Comparison of ENCODE assay signal across 8 cellular contexts in genomic region chr13:113458218-113459065, GRCh38. TPM values are rescaled to one million over a fixed set of nuclear protein-coding genes. Genes with fewer than 3 reads are reported as not detected.
DNase-seq lines count a peak whose midpoint lies in the region; ATAC-seq, FAIRE-seq and TF ChIP-seq lines count a peak whose summit lies in the region.

No MANE protein-coding gene starts in this region.

- TF ChIP-seq CTCF in D721Med (IDR thresholded peaks at IDR 0.05; ENCODE audit: insufficient read depth, missing control alignments) (peak; percentile 28), LNCAP (IDR thresholded peaks at IDR 0.05) (peak; percentile 28; the same call in 1 of the 2 replicates), choroid plexus epithelial cell (conservative IDR thresholded peaks at IDR 0.05; ENCODE audit: low read depth, low read length) (peak; percentile 74), mesothelial cell of epicardium (IDR thresholded peaks at IDR 0.05; ENCODE audit: unreplicated experiment) (peak; percentile 27)

- peak; percentile 55 for DNase-seq in D721Med (ENCODE audit: insufficient read length, low spot score)
- peak; percentile 90 for DNase-seq in choroid plexus epithelial cell (ENCODE audit: low read depth)
- DNase-seq in mesothelial cell of epicardium (ENCODE audit: low spot score in 2 of 2, unreplicated experiment in 2 of 2): no peak
- DNase-seq in NCI-H1092 treated with DMSO at 0.1 percent for 48 hours (lab: John Stamatoyannopoulos, UW): no peak
- DNase-seq in activated T-helper 1 cell treated with anti-CD3 and anti-CD28 coated beads, Interleukin-12 subunit alpha, Interleukin-12 subunit beta, Interleukin-2, Interleukin-4 antibody, amounts not matched to agents 30 ng/mL and 10 ng/mL and 1 ng/mL, durations not matched to agents 14 hours and 24 hours and 36 hours (ENCODE audit: low spot score): no peak

- no peaks in the 10 kb centered on the region for H3K27me3 Mint-ChIP-seq in mesothelial cell of epicardium (ENCODE audit: low read depth)
- H3K27me3 Mint-ChIP-seq in activated T-helper 1 cell treated with anti-CD3 and anti-CD28 coated beads, Interleukin-12 subunit alpha, Interleukin-12 subunit beta, Interleukin-2, Interleukin-4 antibody, amounts not matched to agents 30 ng/mL and 10 ng/mL and 1 ng/mL, durations not matched to agents 14 hours and 24 hours and 36 hours (ENCODE audit: insufficient read depth): no peaks in the 10 kb centered on the region

- no peak for FAIRE-seq in D721Med (lab: Jason Lieb, UNC)

- no peak overlapping the region for H3K27ac Mint-ChIP-seq in mesothelial cell of epicardium
- no peak overlapping the region for H3K27ac Mint-ChIP-seq in activated T-helper 1 cell treated with anti-CD3 and anti-CD28 coated beads, Interleukin-12 subunit alpha, Interleukin-12 subunit beta, Interleukin-2, Interleukin-4 antibody, amounts not matched to agents 30 ng/mL and 10 ng/mL and 1 ng/mL, durations not matched to agents 14 hours and 24 hours and 36 hours

- H3K36me3 Mint-ChIP-seq in mesothelial cell of epicardium: peaks cover 38% of the 10 kb centered on the region
- peaks cover 14% of the 10 kb centered on the region for H3K36me3 Mint-ChIP-seq in activated T-helper 1 cell treated with anti-CD3 and anti-CD28 coated beads, Interleukin-12 subunit alpha, Interleukin-12 subunit beta, Interleukin-2, Interleukin-4 antibody, amounts not matched to agents 30 ng/mL and 10 ng/mL and 1 ng/mL, durations not matched to agents 14 hours and 24 hours and 36 hours (ENCODE audit: low read depth)

- no peak overlapping the region for H3K4me3 Mint-ChIP-seq in mesothelial cell of epicardium
- H3K4me3 Mint-ChIP-seq in activated T-helper 1 cell treated with anti-CD3 and anti-CD28 coated beads, Interleukin-12 subunit alpha, Interleukin-12 subunit beta, Interleukin-2, Interleukin-4 antibody, amounts not matched to agents 30 ng/mL and 10 ng/mL and 1 ng/mL, durations not matched to agents 14 hours and 24 hours and 36 hours: no peak overlapping the region

- H3K4me1 Mint-ChIP-seq in mesothelial cell of epicardium: no peaks in the 10 kb centered on the region
- no peaks in the 10 kb centered on the region for H3K4me1 Mint-ChIP-seq in activated T-helper 1 cell treated with anti-CD3 and anti-CD28 coated beads, Interleukin-12 subunit alpha, Interleukin-12 subunit beta, Interleukin-2, Interleukin-4 antibody, amounts not matched to agents 30 ng/mL and 10 ng/mL and 1 ng/mL, durations not matched to agents 14 hours and 24 hours and 36 hours (ENCODE audit: low read depth)

- H3K9me3 Mint-ChIP-seq in mesothelial cell of epicardium: no peaks in the 10 kb centered on the region
- H3K9me3 Mint-ChIP-seq in activated T-helper 1 cell treated with anti-CD3 and anti-CD28 coated beads, Interleukin-12 subunit alpha, Interleukin-12 subunit beta, Interleukin-2, Interleukin-4 antibody, amounts not matched to agents 30 ng/mL and 10 ng/mL and 1 ng/mL, durations not matched to agents 14 hours and 24 hours and 36 hours: no peaks in the 10 kb centered on the region

- intact Hi-C loops in activated T-helper 1 cell treated with anti-CD3 and anti-CD28 coated beads, Interleukin-12 subunit alpha, Interleukin-12 subunit beta, Interleukin-2, Interleukin-4 antibody, amounts not matched to agents 30 ng/mL and 10 ng/mL and 1 ng/mL, durations not matched to agents 14 hours and 24 hours and 36 hours (cut with micrococcal nuclease): no loop called here

- H3K4me3 ChIP-seq in choroid plexus epithelial cell (ENCODE audit: low read depth, low read length): peak overlapping the region; percentile 5

- ATAC-seq in GM21576 (IDR thresholded peaks at IDR 0.05; ENCODE audit: unreplicated experiment) (no peak), HG03571 (IDR thresholded peaks at IDR 0.05; ENCODE audit: unreplicated experiment) (no peak)

RNA-seq across cellular contexts. Expression of gene ADPRHL1, which starts 5.2 kb away (rescaled TPM):
- total RNA-seq in mesothelial cell of epicardium: 3.4 to 4.2 TPM (median 4.1 TPM) in 3 replicates
- 0.32 and 0.62 TPM in 2 replicates for total RNA-seq in activated T-helper 1 cell treated with anti-CD3 and anti-CD28 coated beads, Interleukin-12 subunit alpha, Interleukin-12 subunit beta, Interleukin-2, Interleukin-4 antibody, amounts not matched to agents 30 ng/mL and 10 ng/mL and 1 ng/mL, durations not matched to agents 14 hours and 24 hours and 36 hours

RNA-seq across cellular contexts. Expression of gene DCUN1D2, which starts 32.1 kb away (rescaled TPM):
- total RNA-seq in mesothelial cell of epicardium: 34.8 to 43.3 TPM (median 40.2 TPM) in 3 replicates
- 28.7 and 31.2 TPM in 2 replicates for total RNA-seq in activated T-helper 1 cell treated with anti-CD3 and anti-CD28 coated beads, Interleukin-12 subunit alpha, Interleukin-12 subunit beta, Interleukin-2, Interleukin-4 antibody, amounts not matched to agents 30 ng/mL and 10 ng/mL and 1 ng/mL, durations not matched to agents 14 hours and 24 hours and 36 hours

Comparison
In these comparisons a context has a peak if more than half of its experiments do, and no peak if none do; other contexts are left out.
1. DNase-seq: peak in D721Med (single experiment) and choroid plexus epithelial cell (single experiment); none in mesothelial cell of epicardium (0 of 2), NCI-H1092 treated with DMSO at 0.1 percent for 48 hours (single experiment) and activated T-helper 1 cell treated with anti-CD3 and anti-CD28 coated beads, Interleukin-12 subunit alpha, Interleukin-12 subunit beta, Interleukin-2, Interleukin-4 antibody, amounts not matched to agents 30 ng/mL and 10 ng/mL and 1 ng/mL, durations not matched to agents 14 hours and 24 hours and 36 hours (single experiment).
2. Peak in every context shown above with its lines, with median percentiles within 50 percentile points of each other: CTCF ChIP-seq.